In genomic region chr3:111538687-111539086, GRCh38 we compare ENCODE assay signal across 8 cellular contexts. TPM values are rescaled to one million over a fixed set of nuclear protein-coding genes. Genes with fewer than 3 reads are reported as not detected.
DNase-seq lines count a peak whose midpoint lies in the region; ATAC-seq and TF ChIP-seq lines count a peak whose summit lies in the region.

No MANE protein-coding gene starts in this region.

- H3K27ac ChIP-seq in IMR-90 (ENCODE audit: insufficient read depth, low read length) = no peak overlapping the region

- H3K23ac ChIP-seq in IMR-90 (ENCODE audit: low read depth, low read length) = peak overlapping the region; percentile 54; the same call in 1 of the 2 replicates

- intact Hi-C loops in IMR-90 (cut with micrococcal nuclease) = loop anchor here (5.0 kb wide), 2 partner anchors 466 to 1011 kb away; partner anchors contain the start of gene NECTIN3

- peaks cover 7% of the 10 kb centered on the region; the same call in 1 of the 2 replicates for H3K9me1 ChIP-seq in IMR-90 (ENCODE audit: insufficient read depth, low read length)

- H4K91ac ChIP-seq in IMR-90 (ENCODE audit: insufficient read depth, low read depth, low read length) = peak overlapping the region; percentile 73

- H2AFZ ChIP-seq in IMR-90 (replicated peaks; ENCODE audit: low read length, poor library complexity) = peak overlapping the region; percentile 68

- H4K8ac ChIP-seq in IMR-90 (ENCODE audit: low read depth in 2 of 2, low read length in 2 of 2) = peak overlapping the region in 1 of 2 experiments; percentile 82; a peak in 2 of 4 replicates

- H3K4ac ChIP-seq in IMR-90 (ENCODE audit: low read depth, low read length) = peak overlapping the region; percentile 91

- H3K9me3 ChIP-seq in IMR-90 (ENCODE audit: control insufficient read depth, insufficient read depth, low read length) (no peaks in the 10 kb centered on the region), HAP-1 (no peaks in the 10 kb centered on the region)

- H3K79me1 ChIP-seq in IMR-90 (ENCODE audit: low read depth in 1 of 2, low read length in 2 of 2) = no peaks in the 10 kb centered on the region

- H2BK15ac ChIP-seq in IMR-90 (ENCODE audit: low read depth, low read length) = peak overlapping the region; percentile 22; the same call in 2 of the 3 replicates

- CTCF ChIA-PET in IMR-90 (lab: Yijun Ruan, JAX) = interaction anchor here (0.6 to 1.4 kb wide), 2 partner anchors 328 to 1976 kb away, joined by 3 read pairs; no protein-coding TSS in a partner anchor

- TF ChIP-seq RAD21 in IMR-90 (IDR thresholded peaks at IDR 0.05; ENCODE audit: low read length) = no peak

- BruUV-seq in IMR-90 (replicated peaks; lab: Mats Ljungman, UMichigan) = no TSS peak

- peak overlapping the region; percentile 23; the same call in 1 of the 2 replicates for H2AK5ac ChIP-seq in IMR-90 (ENCODE audit: low read depth, low read length)

- no peak for TF ChIP-seq POLR2A in IMR-90 (IDR thresholded peaks at IDR 0.05; ENCODE audit: low read depth, low read length)

- 31% methylated on average over 2 of the region's 4 CpGs; no CpG with 5 or more reads in 1 of the 2 experiments for WGBS in IMR-90 (ENCODE audit: extremely low coverage in 2 of 2, insufficient read length in 1 of 2), 2 experiments

- H3K4me3 ChIP-seq in IMR-90 (ENCODE audit: insufficient read depth, low read depth, low read length) (no peak overlapping the region), astrocyte of the cerebellum (ENCODE audit: low read depth, low read length) (no peak overlapping the region), HAP-1 (no peak overlapping the region)

- H3K14ac ChIP-seq in IMR-90 (replicated peaks; ENCODE audit: low read depth, low read length) = peak overlapping the region; percentile 63; the same call in 1 of the 2 replicates

- no peak overlapping the region for H2AK9ac ChIP-seq in IMR-90 (replicated peaks; ENCODE audit: low read depth, low read length, poor library complexity)

- ATAC-seq in GM21717 (IDR thresholded peaks at IDR 0.05; ENCODE audit: unreplicated experiment) (peak; percentile 61), IMR-90 (ENCODE audit: low read depth) (peak; percentile 77)

- DNase-seq in COLO829 (ENCODE audit: low spot score) (peak; percentile 28), IMR-90 (peak; percentile 72), astrocyte of the cerebellum (ENCODE audit: low read depth) (peak; percentile 27), NCI-H748 (lab: John Stamatoyannopoulos, UW; ENCODE audit: unreplicated experiment) (no peak), globus pallidus (ENCODE audit: low spot score) (no peak), HAP-1 (ENCODE audit: low spot score in 2 of 2) (no peak)
- no peak for DNase-seq in stimulated activated CD4-positive, alpha-beta T cell treated with anti-CD3 and anti-CD28 coated beads, Interleukin-4, amount 100 ng/mL, for 24 hours

- POLR2A ChIA-PET in IMR-90 (lab: Charles Lee; ENCODE audit: unreplicated experiment) = no interaction called here

- H3K36me3 ChIP-seq in IMR-90 (ENCODE audit: control insufficient read depth, insufficient read depth, low read length) (no peaks in the 10 kb centered on the region), HAP-1 (replicated peaks) (no peaks in the 10 kb centered on the region)

- dilution Hi-C loops in IMR-90 (cut with HindIII; ENCODE audit: low sequenced_read_pairs, unreplicated experiment) = no loop called here

- no peak overlapping the region; the same call in 1 of the 2 replicates for H3K56ac ChIP-seq in IMR-90 (ENCODE audit: extremely low read depth, insufficient read depth, low read length)

- H3K9ac ChIP-seq in IMR-90 (ENCODE audit: low read depth, low read length) = no peak overlapping the region

- H2BK5ac ChIP-seq in IMR-90 (ENCODE audit: low read depth, low read length, poor library complexity, severe bottlenecking) = peak overlapping the region; percentile 14

- H3K4me1 ChIP-seq in IMR-90 (ENCODE audit: control insufficient read depth, insufficient read depth, low read length) (peaks cover 7% of the 10 kb centered on the region), HAP-1 (peaks cover 8% of the 10 kb centered on the region)

- H3K27me3 ChIP-seq in IMR-90 (ENCODE audit: control insufficient read depth, insufficient read depth, low read length) = no peaks in the 10 kb centered on the region
- H3K27me3 ChIP-seq in HAP-1 (ENCODE audit: low read depth) = no peaks in the 10 kb centered on the region

- TF ChIP-seq CTCF in IMR-90 (conservative IDR thresholded peaks at IDR 0.05; ENCODE audit: low read depth, low read length) (no peak), astrocyte of the cerebellum (IDR thresholded peaks at IDR 0.05; ENCODE audit: low read depth, low read length, missing control alignments) (no peak)

- in situ Hi-C loops in IMR-90 (cut with MboI; ENCODE audit: low sequenced_read_pairs) (no loop called here), astrocyte of the cerebellum (cut with HindIII; ENCODE audit: low sequenced_read_pairs) (no loop called here), HAP-1 (cut with MboI; ENCODE audit: low sequenced_read_pairs) (loop anchor here (25.0 kb wide), 1 partner anchor 2001 kb away; no protein-coding TSS in a partner anchor)

- peak overlapping the region; percentile 77 for H2BK20ac ChIP-seq in IMR-90 (ENCODE audit: low read depth, low read length)

- peak overlapping the region; percentile 73 for H3K4me2 ChIP-seq in IMR-90 (ENCODE audit: low read depth, low read length)

- peak overlapping the region; percentile 35; the same call in 1 of the 2 replicates for H4K5ac ChIP-seq in IMR-90 (ENCODE audit: low read depth, low read length)

- peak overlapping the region; percentile 38; the same call in 1 of the 2 replicates for H3K18ac ChIP-seq in IMR-90 (ENCODE audit: low read depth, low read length)

- no peaks in the 10 kb centered on the region for H4K20me1 ChIP-seq in IMR-90 (ENCODE audit: insufficient read depth, low read length)

- H2BK120ac ChIP-seq in IMR-90 (ENCODE audit: low read depth, low read length) = peak overlapping the region; percentile 91

TF ChIP-seq in IMR-90, 13 proteins besides CTCF, POLR2A, EP300 and RAD21:
- TF ChIP-seq FOS (IDR thresholded peaks at IDR 0.05; ENCODE audit: low read depth, low read length) (peak; percentile 51; the same call in 1 of the 2 replicates), MAZ (IDR thresholded peaks at IDR 0.05; ENCODE audit: borderline replicate concordance, low read depth, low read length) (no peak)

RNA-seq across cellular contexts. Expression of gene CD96, which starts 3.3 kb away (rescaled TPM):
- total RNA-seq in IMR-90 (2012; rRNA removed) = 0.18 and 0.28 TPM in 2 replicates
- polyA plus RNA-seq in IMR-90 (2012; rRNA removed) = 0.05 and 0.06 TPM in 2 replicates
- 0.04 and 0.05 TPM in 2 replicates for polyA plus RNA-seq in IMR-90 (2012; cell fraction: cytosol; rRNA removed)
- 0.21 TPM in 1 of 2 replicates, not detected in the other for polyA plus RNA-seq in IMR-90 (2012; cell fraction: nucleus; rRNA removed; ENCODE audit: low replicate concordance)

RNA-seq across cellular contexts. Expression of gene ZBED2, which starts 56.5 kb away (rescaled TPM):
- total RNA-seq in IMR-90 (2012; rRNA removed) = 0.72 and 1.1 TPM in 2 replicates
- polyA plus RNA-seq in IMR-90 (2012; rRNA removed) = 0.36 and 0.51 TPM in 2 replicates
- 0.15 and 0.34 TPM in 2 replicates for polyA plus RNA-seq in IMR-90 (2012; cell fraction: cytosol; rRNA removed)
- 0.10 and 0.21 TPM in 2 replicates for polyA plus RNA-seq in IMR-90 (2012; cell fraction: nucleus; rRNA removed; ENCODE audit: low replicate concordance)

Comparison
In these comparisons a context has a peak if more than half of its experiments do, and no peak if none do; other contexts are left out.
1. DNase-seq: peak in COLO829 (single experiment), IMR-90 (single experiment) and astrocyte of the cerebellum (single experiment); none in NCI-H748 (single experiment), stimulated activated CD4-positive, alpha-beta T cell treated with anti-CD3 and anti-CD28 coated beads, Interleukin-4, amount 100 ng/mL, for 24 hours (single experiment), globus pallidus (single experiment) and HAP-1 (0 of 2).